ENCODE assay signal across 1 cellular context in the genomic region with DNA sequence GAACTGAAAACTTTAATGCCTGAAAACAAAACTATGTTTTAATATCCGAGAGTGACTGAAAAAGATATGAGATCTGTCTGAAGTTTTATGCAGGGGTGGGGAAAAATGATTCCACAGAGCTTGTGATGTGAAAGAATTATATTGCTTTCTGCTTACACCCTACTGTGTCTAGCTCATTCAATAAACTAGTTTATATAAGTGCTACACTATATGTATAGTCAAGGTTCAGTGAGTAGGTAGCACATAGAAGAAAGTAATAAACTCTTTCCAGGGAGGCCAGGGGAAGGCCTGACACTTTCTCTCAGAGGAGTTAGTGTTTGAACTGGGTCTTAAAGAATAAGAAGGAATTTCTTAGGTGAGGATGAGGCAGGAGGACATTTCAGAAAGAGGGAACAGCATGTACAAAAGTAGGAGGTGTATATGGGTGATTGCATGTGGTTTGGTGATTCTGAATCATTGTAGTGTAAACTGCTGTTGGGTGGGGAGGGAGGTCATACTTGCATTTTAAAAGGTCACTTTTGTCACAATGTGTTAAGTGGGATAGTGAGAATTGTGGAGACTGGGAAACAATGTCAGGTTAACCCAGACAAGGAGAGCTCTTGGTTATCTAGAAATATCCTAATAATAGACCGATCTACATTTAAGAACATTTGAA.
TF ChIP-seq lines count a peak whose summit lies in the region.

No MANE protein-coding gene starts in this region.

TF ChIP-seq in K562, 482 proteins besides CTCF, POLR2A, EP300 and RAD21:
- TF ChIP-seq CBFA2T3 (IDR thresholded peaks at IDR 0.05), result peak; percentile 10; the same call in 1 of the 2 replicates
- TF ChIP-seq, protein P1, sequence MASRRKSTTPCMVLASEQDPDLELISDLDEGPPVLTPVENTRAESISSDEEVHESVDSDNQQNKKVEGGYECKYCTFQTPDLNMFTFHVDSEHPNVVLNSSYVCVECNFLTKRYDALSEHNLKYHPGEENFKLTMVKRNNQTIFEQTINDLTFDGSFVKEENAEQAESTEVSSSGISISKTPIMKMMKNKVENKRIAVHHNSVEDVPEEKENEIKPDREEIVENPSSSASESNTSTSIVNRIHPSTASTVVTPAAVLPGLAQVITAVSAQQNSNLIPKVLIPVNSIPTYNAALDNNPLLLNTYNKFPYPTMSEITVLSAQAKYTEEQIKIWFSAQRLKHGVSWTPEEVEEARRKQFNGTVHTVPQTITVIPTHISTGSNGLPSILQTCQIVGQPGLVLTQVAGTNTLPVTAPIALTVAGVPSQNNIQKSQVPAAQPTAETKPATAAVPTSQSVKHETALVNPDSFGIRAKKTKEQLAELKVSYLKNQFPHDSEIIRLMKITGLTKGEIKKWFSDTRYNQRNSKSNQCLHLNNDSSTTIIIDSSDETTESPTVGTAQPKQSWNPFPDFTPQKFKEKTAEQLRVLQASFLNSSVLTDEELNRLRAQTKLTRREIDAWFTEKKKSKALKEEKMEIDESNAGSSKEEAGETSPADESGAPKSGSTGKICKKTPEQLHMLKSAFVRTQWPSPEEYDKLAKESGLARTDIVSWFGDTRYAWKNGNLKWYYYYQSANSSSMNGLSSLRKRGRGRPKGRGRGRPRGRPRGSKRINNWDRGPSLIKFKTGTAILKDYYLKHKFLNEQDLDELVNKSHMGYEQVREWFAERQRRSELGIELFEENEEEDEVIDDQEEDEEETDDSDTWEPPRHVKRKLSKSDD (conservative IDR thresholded peaks at IDR 0.05; ENCODE audit: low read length), result no peak
- TF ChIP-seq, protein P2, sequence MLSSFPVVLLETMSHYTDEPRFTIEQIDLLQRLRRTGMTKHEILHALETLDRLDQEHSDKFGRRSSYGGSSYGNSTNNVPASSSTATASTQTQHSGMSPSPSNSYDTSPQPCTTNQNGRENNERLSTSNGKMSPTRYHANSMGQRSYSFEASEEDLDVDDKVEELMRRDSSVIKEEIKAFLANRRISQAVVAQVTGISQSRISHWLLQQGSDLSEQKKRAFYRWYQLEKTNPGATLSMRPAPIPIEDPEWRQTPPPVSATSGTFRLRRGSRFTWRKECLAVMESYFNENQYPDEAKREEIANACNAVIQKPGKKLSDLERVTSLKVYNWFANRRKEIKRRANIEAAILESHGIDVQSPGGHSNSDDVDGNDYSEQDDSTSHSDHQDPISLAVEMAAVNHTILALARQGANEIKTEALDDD (IDR thresholded peaks at IDR 0.05), result no peak
- no peak for TF ChIP-seq CHCHD3 (CRISPR knock-in tag; IDR thresholded peaks at IDR 0.05)
- no peak for TF ChIP-seq ZFP1 (CRISPR knock-in tag; IDR thresholded peaks at IDR 0.05)
